Comparison of ENCODE assay signal across 16 cellular contexts in the genomic region with DNA sequence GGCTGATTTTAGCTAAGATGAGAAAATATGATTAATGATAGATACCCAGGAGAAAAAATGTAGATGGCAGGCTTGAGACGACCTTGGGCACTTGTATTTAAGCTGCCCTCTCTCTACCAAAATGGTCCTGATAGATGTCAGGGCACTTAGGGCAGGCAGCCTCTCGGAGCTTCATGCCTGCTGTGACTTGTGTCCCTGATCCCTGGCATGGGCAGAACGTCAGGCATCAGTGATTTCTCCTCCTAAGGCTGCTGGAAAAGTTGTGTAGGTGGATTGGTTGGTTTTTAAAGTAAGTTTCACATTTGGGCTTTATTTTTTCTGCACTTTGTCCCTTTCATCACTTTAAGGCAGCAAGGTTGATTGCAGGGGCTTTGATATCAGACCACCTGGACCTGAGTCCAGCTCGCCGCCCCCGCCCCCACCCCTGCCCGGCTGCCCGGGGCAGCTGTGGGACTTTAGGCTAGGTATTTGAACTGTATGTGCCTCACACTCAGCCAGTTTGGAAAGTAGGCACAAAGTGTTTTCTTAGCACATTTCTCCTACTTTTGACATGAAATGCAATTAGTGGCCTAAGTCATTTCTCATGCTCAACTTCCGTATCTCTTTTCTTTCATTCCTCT. TPM values are rescaled to one million over a fixed set of nuclear protein-coding genes. Genes with fewer than 3 reads are reported as not detected.
DNase-seq lines count a peak whose midpoint lies in the region; ATAC-seq and TF ChIP-seq lines count a peak whose summit lies in the region.
"Had no signal": no experiment of that assay in that cellular context is flagged by ENCODE, and none has a peak within 500 bp of the region (broad histone marks: within the 10 kb centered on the region; RNA-seq: fewer than 3 reads in every experiment).

No MANE protein-coding gene starts in this region.

- DNase-seq in activated CD4-positive, alpha-beta T cell treated with anti-CD3 and anti-CD28 coated beads for 36 hours, result no peak
- no peak for DNase-seq in activated CD4-positive, alpha-beta T cell treated with anti-CD3 and anti-CD28 coated beads for 1 hour
- DNase-seq in activated naive CD8-positive, alpha-beta T cell treated with anti-CD3 and anti-CD28 coated beads for 36 hours, result no peak
- peak; percentile 8 for DNase-seq in kidney tubule cell (ENCODE audit: low spot score)
- DNase-seq in type B pancreatic cell (ENCODE audit: extremely low spot score, unreplicated experiment), result peak; percentile 29
- DNase-seq in HFFc6, result no peak
- DNase-seq: 8988T, DMS79, NCI-H1105 treated with DMSO at 0.1 percent for 48 hours, NCI-H1694, NCI-H2081 treated with DMSO at 0.1 percent for 48 hours, NCI-H774 had no signal

- no peak for ATAC-seq in activated CD4-positive, alpha-beta T cell treated with anti-CD3 and anti-CD28 coated beads for 36 hours
- ATAC-seq in HG02571 (IDR thresholded peaks at IDR 0.05; ENCODE audit: unreplicated experiment), result no peak
- ATAC-seq: K562 had no signal

- intact Hi-C loops in activated CD4-positive, alpha-beta T cell treated with anti-CD3 and anti-CD28 coated beads for 36 hours (cut with DNase I, micrococcal nuclease), result loop anchor here in 1 of 2 experiments (1.0 to 2.0 kb wide), 3 partner anchors 28 to 57 kb away; a partner anchor contains a TSS

- no peaks in the 10 kb centered on the region for H3K27me3 Mint-ChIP-seq in activated CD4-positive, alpha-beta T cell treated with anti-CD3 and anti-CD28 coated beads for 36 hours
- no peaks in the 10 kb centered on the region for H3K27me3 Mint-ChIP-seq in activated naive CD8-positive, alpha-beta T cell
- H3K27me3 Mint-ChIP-seq in activated naive CD8-positive, alpha-beta T cell treated with anti-CD3 and anti-CD28 coated beads for 36 hours, result no peaks in the 10 kb centered on the region
- H3K27me3 Mint-ChIP-seq in type B pancreatic cell, result no peaks in the 10 kb centered on the region
- no peaks in the 10 kb centered on the region; the same call in 1 of the 2 replicates for H3K27me3 Mint-ChIP-seq in HFFc6 (ENCODE audit: insufficient read depth)

- peak overlapping the region; percentile 84 for H3K27ac Mint-ChIP-seq in activated CD4-positive, alpha-beta T cell treated with anti-CD3 and anti-CD28 coated beads for 36 hours
- peak overlapping the region; percentile 18 for H3K27ac Mint-ChIP-seq in activated naive CD8-positive, alpha-beta T cell
- H3K27ac Mint-ChIP-seq in activated naive CD8-positive, alpha-beta T cell treated with anti-CD3 and anti-CD28 coated beads for 36 hours, result no peak overlapping the region
- H3K27ac Mint-ChIP-seq in type B pancreatic cell (no peak overlapping the region), HFFc6 (no peak overlapping the region)
- H3K27ac Mint-ChIP-seq: CD14-positive monocyte had no signal

- peaks cover 20% of the 10 kb centered on the region for H3K4me1 Mint-ChIP-seq in activated CD4-positive, alpha-beta T cell treated with anti-CD3 and anti-CD28 coated beads for 36 hours
- peaks cover 4% of the 10 kb centered on the region for H3K4me1 Mint-ChIP-seq in activated naive CD8-positive, alpha-beta T cell (ENCODE audit: low read depth)
- peaks cover 17% of the 10 kb centered on the region for H3K4me1 Mint-ChIP-seq in activated naive CD8-positive, alpha-beta T cell treated with anti-CD3 and anti-CD28 coated beads for 36 hours
- H3K4me1 Mint-ChIP-seq in type B pancreatic cell (ENCODE audit: unreplicated experiment), result peaks cover 5% of the 10 kb centered on the region
- H3K4me1 Mint-ChIP-seq in HFFc6 (ENCODE audit: low read depth), result peaks cover 32% of the 10 kb centered on the region

- CTCF ChIA-PET in activated CD4-positive, alpha-beta T cell treated with anti-CD3 and anti-CD28 coated beads for 36 hours (lab: Charles Lee), result interaction anchor here (1.2 to 3.2 kb wide), 2 partner anchors 12 to 16 kb away, joined by 3 to 12 read pairs; no protein-coding TSS in a partner anchor

- TF ChIP-seq CTCF in type B pancreatic cell (conservative IDR thresholded peaks at IDR 0.05) (no peak), HFFc6 (IDR thresholded peaks at IDR 0.05) (no peak)

- H3K36me3 Mint-ChIP-seq in activated CD4-positive, alpha-beta T cell treated with anti-CD3 and anti-CD28 coated beads for 36 hours (ENCODE audit: low read depth), result peaks cover 42% of the 10 kb centered on the region
- H3K36me3 Mint-ChIP-seq in activated naive CD8-positive, alpha-beta T cell, result peaks cover 6% of the 10 kb centered on the region
- peaks cover 30% of the 10 kb centered on the region for H3K36me3 Mint-ChIP-seq in activated naive CD8-positive, alpha-beta T cell treated with anti-CD3 and anti-CD28 coated beads for 36 hours
- H3K36me3 Mint-ChIP-seq in type B pancreatic cell (peaks cover 34% of the 10 kb centered on the region), HFFc6 (ENCODE audit: low read depth) (peaks cover 25% of the 10 kb centered on the region)

- no peaks in the 10 kb centered on the region for H3K9me3 Mint-ChIP-seq in activated CD4-positive, alpha-beta T cell treated with anti-CD3 and anti-CD28 coated beads for 36 hours (ENCODE audit: low read depth)
- no peaks in the 10 kb centered on the region for H3K9me3 Mint-ChIP-seq in activated naive CD8-positive, alpha-beta T cell (ENCODE audit: low read depth)
- no peaks in the 10 kb centered on the region for H3K9me3 Mint-ChIP-seq in activated naive CD8-positive, alpha-beta T cell treated with anti-CD3 and anti-CD28 coated beads for 36 hours
- H3K9me3 Mint-ChIP-seq in type B pancreatic cell (no peaks in the 10 kb centered on the region), HFFc6 (no peaks in the 10 kb centered on the region)
- H3K9me3 Mint-ChIP-seq: CD14-positive monocyte had no signal

- H3K4me3 Mint-ChIP-seq in activated CD4-positive, alpha-beta T cell treated with anti-CD3 and anti-CD28 coated beads for 36 hours, result peak overlapping the region; percentile 32
- H3K4me3 Mint-ChIP-seq in activated naive CD8-positive, alpha-beta T cell, result no peak overlapping the region
- H3K4me3 Mint-ChIP-seq in activated naive CD8-positive, alpha-beta T cell treated with anti-CD3 and anti-CD28 coated beads for 36 hours, result no peak overlapping the region
- no peak overlapping the region for H3K4me3 Mint-ChIP-seq in type B pancreatic cell
- H3K4me3 Mint-ChIP-seq in HFFc6, result no peak overlapping the region
- H3K4me3 Mint-ChIP-seq: CD14-positive monocyte had no signal

- POLR2A ChIA-PET in activated CD4-positive, alpha-beta T cell treated with anti-CD3 and anti-CD28 coated beads for 36 hours (lab: Charles Lee), result no interaction called here

RNA-seq across cellular contexts. Expression of a gene that starts 35.0 kb away (rescaled TPM):
- 10 to 100 TPM; 59.2 to 60.5 TPM for total RNA-seq in activated CD4-positive, alpha-beta T cell treated with anti-CD3 and anti-CD28 coated beads for 36 hours
- 10 to 100 TPM; 71.6 to 72.9 TPM for total RNA-seq in activated naive CD8-positive, alpha-beta T cell treated with anti-CD3 and anti-CD28 coated beads for 36 hours
- total RNA-seq in type B pancreatic cell (ENCODE audit: low replicate concordance), result 21.4 and 34.5 TPM in 2 replicates
- total RNA-seq in HFFc6 (2021; fragmentation: NEBNext Ultra II Directional; extraction: Animal tissue kit (Norgen Biotek cat#: 25700)), result 10 to 100 TPM; 11.3 to 16.4 (median 12.3) TPM

RNA-seq across cellular contexts. Expression of a gene that starts 59.0 kb away (rescaled TPM):
- 10 to 100 TPM; 59.2 to 75.5 TPM for total RNA-seq in activated CD4-positive, alpha-beta T cell treated with anti-CD3 and anti-CD28 coated beads for 36 hours
- 10 to 100 TPM; 57.9 to 58.9 TPM for total RNA-seq in activated naive CD8-positive, alpha-beta T cell treated with anti-CD3 and anti-CD28 coated beads for 36 hours
- 43.1 and 49.6 TPM in 2 replicates for total RNA-seq in type B pancreatic cell (ENCODE audit: low replicate concordance)
- total RNA-seq in HFFc6 (2021; fragmentation: NEBNext Ultra II Directional; extraction: Animal tissue kit (Norgen Biotek cat#: 25700)), result 10 to 100 TPM; 48.7 to 54.1 (median 51.5) TPM

Comparison
In these comparisons a context has a peak if more than half of its experiments do, and no peak if none do; other contexts are left out.
1. H3K27ac Mint-ChIP-seq: peak in activated CD4-positive, alpha-beta T cell treated with anti-CD3 and anti-CD28 coated beads for 36 hours (single experiment) and activated naive CD8-positive, alpha-beta T cell (single experiment); none in activated naive CD8-positive, alpha-beta T cell treated with anti-CD3 and anti-CD28 coated beads for 36 hours (single experiment), type B pancreatic cell (single experiment) and HFFc6 (single experiment).
2. DNase-seq: peak in kidney tubule cell (single experiment) and type B pancreatic cell (single experiment); none in activated CD4-positive, alpha-beta T cell treated with anti-CD3 and anti-CD28 coated beads for 36 hours (single experiment), activated CD4-positive, alpha-beta T cell treated with anti-CD3 and anti-CD28 coated beads for 1 hour (single experiment), activated naive CD8-positive, alpha-beta T cell treated with anti-CD3 and anti-CD28 coated beads for 36 hours (single experiment) and HFFc6 (single experiment).